In the genomic region with DNA sequence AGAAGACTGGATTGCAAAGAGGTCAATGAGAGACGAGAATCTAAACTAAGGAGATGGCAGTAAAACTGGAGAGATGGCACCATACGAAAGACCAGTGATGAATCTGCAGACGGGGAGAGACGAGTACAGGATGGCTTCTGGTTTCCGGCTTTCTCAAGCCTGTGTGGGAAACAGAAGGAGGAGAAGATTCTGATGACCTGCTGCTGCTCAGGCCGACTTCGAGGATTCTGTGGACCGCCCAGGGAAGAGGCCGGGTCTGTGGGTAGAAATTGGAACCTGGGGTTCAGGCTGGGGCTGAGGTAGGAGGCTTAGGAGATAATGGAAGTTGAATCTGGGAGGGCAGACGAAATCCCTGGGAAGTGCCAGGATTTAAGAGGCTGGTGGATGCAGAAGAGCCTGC, we compare ENCODE assay signal across 25 cellular contexts.
"Had no signal": no experiment of that assay in that cellular context is flagged by ENCODE, and none has a peak within 500 bp of the region (broad histone marks: within the 10 kb centered on the region; RNA-seq: fewer than 3 reads in every experiment).

No MANE protein-coding gene starts in this region.

- H3K4me3 Mint-ChIP-seq: IgD-negative memory B cell had no signal

- H3K27ac Mint-ChIP-seq: IgD-negative memory B cell had no signal

- DNase-seq: Kasumi-1, MM.1S, NCI-H1048, NCI-H1105, NCI-H1417, NCI-H1436 treated with DMSO at 0.1 percent for 48 hours, NCI-H1694, NCI-H1930, NCI-H2081, NCI-H2107, NCI-H226, NCI-H446, NCI-H510A, NCI-H524 treated with DMSO at 0.1 percent for 48 hours, NCI-H69, NCI-H774, Right ventricle myocardium superior, RPMI8226, SIG-M5 had no signal

- H3K27ac ChIP-seq: HL-60, KMS-11, SJSA1, SK-N-MC had no signal

- H3K4me1 ChIP-seq: SJSA1 had no signal

- H3K27me3 ChIP-seq: SJSA1 had no signal

- H3K9ac ChIP-seq: KMS-11 had no signal

- H3K36me3 ChIP-seq: SJSA1 had no signal

- H3K4me3 ChIP-seq: K562, SJSA1, SK-N-MC had no signal

- H3K9me3 ChIP-seq: SJSA1 had no signal

- H3K4me2 ChIP-seq: KMS-11 had no signal
